In genomic region chr6:113909224-113909856, GRCh38 we compare ENCODE assay signal across 8 cellular contexts. TPM values are rescaled to one million over a fixed set of nuclear protein-coding genes. Genes with fewer than 3 reads are reported as not detected.
A peak's percentile ranks its signal among the peaks of the same experiment; 100 is the strongest.
DNase-seq lines count a peak whose midpoint lies in the region; ATAC-seq and TF ChIP-seq lines count a peak whose summit lies in the region.

No MANE protein-coding gene starts in this region.

- TF ChIP-seq POLR2A in esophagus squamous epithelium (IDR thresholded peaks at IDR 0.05) (no peak), ovary (IDR thresholded peaks at IDR 0.05) (no peak)

- 17 to 19% methylated on average over 6 of the region's 6 CpGs for WGBS in esophagus squamous epithelium, 2 donors
- WGBS in ovary, 3 donors, result 16 to 17% (median 16%) methylated on average over 6 of the region's 6 CpGs

- H3K4me1 ChIP-seq in esophagus squamous epithelium, result peaks cover 0 to 10% (median 0%) of the 10 kb centered on the region in 3 donors
- peaks cover 2% of the 10 kb centered on the region for H3K4me1 ChIP-seq in ovary (ENCODE audit: insufficient read depth)

- no peak for TF ChIP-seq EP300 in ovary (IDR thresholded peaks at IDR 0.05)

- H3K4me3 ChIP-seq in esophagus squamous epithelium (no peak overlapping the region), ovary (no peak overlapping the region)

- in situ Hi-C loops in SK-MEL-5 (cut with HindIII; ENCODE audit: low pct_unique_long_range_greater_than_20kb, low sequenced_read_pairs), result no loop called here

- no peaks in the 10 kb centered on the region for H3K27me3 ChIP-seq in esophagus squamous epithelium
- no peaks in the 10 kb centered on the region for H3K27me3 ChIP-seq in ovary

- peak; percentile 59 for DNase-seq in DMS153 treated with DMSO at 0.1 percent for 48 hours (lab: John Stamatoyannopoulos, UW; ENCODE audit: unreplicated experiment)
- peak; percentile 50 for DNase-seq in NCI-H1105 (lab: John Stamatoyannopoulos, UW)
- DNase-seq in SK-MEL-5 (ENCODE audit: low read depth, low spot score), result peak; percentile 66
- DNase-seq in esophagus squamous epithelium (lab: John Stamatoyannopoulos, UW), result no peak
- DNase-seq in ovary, result no peak
- no peak for DNase-seq in activated CD4-positive, CD25-positive, alpha-beta regulatory T cell (lab: John Stamatoyannopoulos, UW)

- peak; percentile 55 to 74 (median 66) for TF ChIP-seq CTCF in esophagus squamous epithelium (IDR thresholded peaks at IDR 0.05)
- TF ChIP-seq CTCF in ovary (IDR thresholded peaks at IDR 0.05), result peak; percentile 57 to 74 (median 72)

- ATAC-seq in GM21529 (IDR thresholded peaks at IDR 0.05; ENCODE audit: unreplicated experiment) (peak; percentile 67), HG02938 (IDR thresholded peaks at IDR 0.05; ENCODE audit: unreplicated experiment) (no peak)

- intact Hi-C loops in esophagus squamous epithelium (cut with DNase I) (no loop called here), ovary (cut with DNase I) (loop anchor here in 2 of 4 donors (10.0 kb wide), 1 partner anchor 1135 kb away; no protein-coding TSS in a partner anchor)

- H3K36me3 ChIP-seq in esophagus squamous epithelium (no peaks in the 10 kb centered on the region), ovary (no peaks in the 10 kb centered on the region)

- H3K9me3 ChIP-seq in esophagus squamous epithelium, result no peaks in the 10 kb centered on the region
- H3K9me3 ChIP-seq in ovary, result no peaks in the 10 kb centered on the region

- H3K27ac ChIP-seq in esophagus squamous epithelium (no peak overlapping the region), ovary (no peak overlapping the region)

RNA-seq across cellular contexts. Expression of gene MARCKS, which starts 52.2 kb away (rescaled TPM):
- 50.7 and 55.4 TPM in 2 replicates for total RNA-seq in SK-MEL-5 (2014; rRNA removed; shearing (Covaris generic))
- polyA plus RNA-seq in SK-MEL-5 (2015; cell fraction: cytosol; rRNA removed), result 33.0 and 34.1 TPM in 2 replicates
- polyA plus RNA-seq in SK-MEL-5 (2015; cell fraction: nucleus; rRNA removed), result 11.0 and 15.6 TPM in 2 replicates
- total RNA-seq in esophagus squamous epithelium (10 to 100 TPM; 51.5 to 91.3 (median 56.8) TPM), ovary (100 to 1,000 TPM in 1 of 7 donors, 10 to 100 TPM in 6; 52.1 to 106 (median 67.4) TPM)
- polyA plus RNA-seq in ovary, result 10 to 100 TPM; 29.1 to 53.5 TPM

Comparison
In these comparisons a context has a peak if more than half of its experiments do, and no peak if none do; other contexts are left out.
1. DNase-seq: peak in DMS153 treated with DMSO at 0.1 percent for 48 hours (single experiment), NCI-H1105 (single experiment) and SK-MEL-5 (single experiment); none in esophagus squamous epithelium (single experiment), ovary (0 of 5) and activated CD4-positive, CD25-positive, alpha-beta regulatory T cell (0 of 4).